1 cellular context compared by ENCODE assay signal in the genomic region with DNA sequence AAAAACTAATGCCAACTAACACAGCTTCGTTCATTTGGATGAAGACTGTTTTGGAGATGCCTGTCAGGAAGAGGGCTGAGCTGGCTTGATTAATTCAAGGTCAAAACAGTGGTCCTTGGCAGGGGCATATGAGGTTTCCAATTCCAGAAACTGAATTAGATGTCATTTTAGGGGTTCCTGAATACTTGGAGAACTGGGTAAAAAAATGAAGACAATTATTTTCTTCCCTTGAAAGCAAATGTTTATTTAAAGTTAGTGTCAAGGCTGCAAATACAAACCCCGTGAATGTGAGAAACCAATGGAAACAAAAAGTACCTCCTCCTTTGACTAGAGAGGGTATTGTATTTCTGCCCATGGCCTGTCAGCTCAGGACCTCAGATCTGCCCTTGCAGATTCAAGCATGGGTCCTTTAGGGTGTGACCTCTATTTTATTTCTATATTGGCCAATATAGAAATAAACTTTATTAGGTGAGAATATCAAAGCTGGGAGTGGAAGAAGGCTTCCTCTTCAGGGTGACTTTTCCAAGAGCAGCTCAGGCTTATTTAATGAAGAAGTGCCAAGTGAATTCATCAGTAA.
TF ChIP-seq lines count a peak whose summit lies in the region.

No MANE protein-coding gene starts in this region.

TF ChIP-seq in IMR-90, 13 proteins besides CTCF, POLR2A, EP300 and RAD21 (continued from another document):
- TF ChIP-seq, protein P1, sequence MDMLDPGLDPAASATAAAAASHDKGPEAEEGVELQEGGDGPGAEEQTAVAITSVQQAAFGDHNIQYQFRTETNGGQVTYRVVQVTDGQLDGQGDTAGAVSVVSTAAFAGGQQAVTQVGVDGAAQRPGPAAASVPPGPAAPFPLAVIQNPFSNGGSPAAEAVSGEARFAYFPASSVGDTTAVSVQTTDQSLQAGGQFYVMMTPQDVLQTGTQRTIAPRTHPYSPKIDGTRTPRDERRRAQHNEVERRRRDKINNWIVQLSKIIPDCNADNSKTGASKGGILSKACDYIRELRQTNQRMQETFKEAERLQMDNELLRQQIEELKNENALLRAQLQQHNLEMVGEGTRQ (IDR thresholded peaks at IDR 0.05; ENCODE audit: low read depth, low read length): no peak
- TF ChIP-seq MAZ (IDR thresholded peaks at IDR 0.05; ENCODE audit: borderline replicate concordance, low read depth, low read length) (no peak), RFX5 (IDR thresholded peaks at IDR 0.05; ENCODE audit: low read depth, low read length) (no peak), MAFK (IDR thresholded peaks at IDR 0.05; ENCODE audit: low read depth, low read length) (no peak), RCOR1 (IDR thresholded peaks at IDR 0.05; ENCODE audit: insufficient replicate concordance, low read length) (no peak)
